ENCODE assay signal across 22 cellular contexts in genomic region chr2:11366326-11366741, GRCh38.
"Had no signal": no experiment of that assay in that cellular context is flagged by ENCODE, and none has a peak within 500 bp of the region (broad histone marks: within the 10 kb centered on the region; RNA-seq: fewer than 3 reads in every experiment).

No MANE protein-coding gene starts in this region.

- ATAC-seq: gastrocnemius medialis; mucosa of descending colon; natural killer cell treated with Interleukin-12 subunit alpha and Interleukin-12 subunit beta and Interleukin-15 and Interleukin-18, amount 100 ng/mL, for 72 hours; psoas muscle; right cardiac atrium; stimulated activated naive CD8-positive, alpha-beta T cell treated with anti-CD3 and anti-CD28 coated beads, Interleukin-15, amount 100 ng/mL, for 72 hours; upper lobe of right lung had no signal

- H3K9ac ChIP-seq: neural progenitor cell had no signal

- H3K27ac ChIP-seq: gastrocnemius medialis, neural progenitor cell, psoas muscle, suprapubic skin, transverse colon, upper lobe of right lung had no signal

- H3K27me3 ChIP-seq: dorsolateral prefrontal cortex, gastrocnemius medialis, neural progenitor cell, suprapubic skin, transverse colon, upper lobe of right lung, uterus had no signal

- H3K4me1 ChIP-seq: uterus had no signal

- H3K4me3 ChIP-seq: dorsolateral prefrontal cortex, gastrocnemius medialis, mucosa of descending colon, neural progenitor cell, psoas muscle, skin epidermis, suprapubic skin, transverse colon, upper lobe of right lung, uterus had no signal

- H3K9me3 ChIP-seq: gastrocnemius medialis, mucosa of descending colon, psoas muscle, suprapubic skin, transverse colon, upper lobe of right lung, uterus had no signal

- DNase-seq: dorsolateral prefrontal cortex; effector CD4-positive, alpha-beta T cell; foreskin fibroblast; gastrocnemius medialis; mesenchymal stem cell; mucosa of descending colon; naive B cell; posterior cingulate gyrus; psoas muscle; right cardiac atrium; stimulated activated CD4-positive, alpha-beta T cell treated with anti-CD3 and anti-CD28 coated beads, Interleukin-1b, Interleukin-23, amount 100 ng/mL, for 48 hours; stimulated activated CD4-positive, alpha-beta T cell treated with anti-CD3 and anti-CD28 coated beads, Interleukin-4, amount 100 ng/mL, for 1 hour; stimulated activated CD8-positive, alpha-beta memory T cell treated with anti-CD3 and anti-CD28 coated beads, Interleukin-4, amount 100 ng/mL, for 48 hours; stimulated activated naive CD4-positive, alpha-beta T cell; stimulated activated naive CD8-positive, alpha-beta T cell treated with anti-CD3 and anti-CD28 coated beads, Interleukin-15, amount 100 ng/mL, for 72 hours; transverse colon; upper lobe of right lung; uterus had no signal

- H3K36me3 ChIP-seq: gastrocnemius medialis, neural progenitor cell, suprapubic skin, transverse colon, upper lobe of right lung, uterus had no signal
